23 cellular contexts compared by ENCODE assay signal in the genomic region with DNA sequence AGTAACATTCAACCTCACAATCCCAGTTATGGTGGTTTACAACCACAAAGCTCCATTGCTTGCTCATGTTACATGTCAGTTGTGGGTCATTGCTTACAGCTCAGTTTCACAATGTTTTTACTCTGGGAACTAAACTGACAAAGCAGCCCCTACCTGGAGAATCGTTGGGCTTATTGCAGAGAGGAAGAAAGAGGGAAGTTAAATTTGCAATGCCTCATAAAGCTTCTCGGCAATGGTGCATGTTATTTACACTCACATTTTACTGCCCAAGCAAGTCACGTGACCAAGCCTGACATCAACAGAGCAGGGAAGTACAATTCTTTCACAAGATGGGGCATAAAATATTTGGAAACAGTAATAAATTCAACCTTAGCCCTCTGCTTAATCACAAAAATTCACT.
DNase-seq lines count a peak whose midpoint lies in the region; ATAC-seq and TF ChIP-seq lines count a peak whose summit lies in the region.
"Had no signal": no experiment of that assay in that cellular context is flagged by ENCODE, and none has a peak within 500 bp of the region (broad histone marks: within the 10 kb centered on the region; RNA-seq: fewer than 3 reads in every experiment).

No MANE protein-coding gene starts in this region.

- ATAC-seq in natural killer cell treated with Interleukin-12 subunit alpha and Interleukin-12 subunit beta and Interleukin-15 and Interleukin-18, amount 100 ng/mL, for 72 hours: no peak
- ATAC-seq in activated CD8-positive, alpha-beta memory T cell treated with anti-CD3 and anti-CD28 coated beads, Interleukin-2, amount 10 ng/mL, durations not matched to agents 7 days and 5 days: no peak
- no peak for ATAC-seq in sciatic nerve
- ATAC-seq: A549 had no signal

- H3F3A ChIP-seq in MM.1S (ENCODE audit: insufficient read depth, low read length): no peaks in the 10 kb centered on the region

- H4K20me1 ChIP-seq in MM.1S (ENCODE audit: insufficient read depth, low read length): no peaks in the 10 kb centered on the region

- no peaks in the 10 kb centered on the region for H3K36me3 Mint-ChIP-seq in natural killer cell treated with Interleukin-12 subunit alpha and Interleukin-12 subunit beta and Interleukin-15 and Interleukin-18, amount 100 ng/mL, for 72 hours
- no peaks in the 10 kb centered on the region for H3K36me3 Mint-ChIP-seq in activated CD8-positive, alpha-beta memory T cell treated with anti-CD3 and anti-CD28 coated beads, Interleukin-2, amount 10 ng/mL, durations not matched to agents 7 days and 5 days
- H3K36me3 Mint-ChIP-seq: activated CD4-positive, alpha-beta memory T cell treated with anti-CD3 and anti-CD28 coated beads for 36 hours; mesothelial cell of epicardium; neural progenitor cell had no signal

- H3K4me2 ChIP-seq in MM.1S (ENCODE audit: low read depth, low read length): no peak overlapping the region
- H3K4me2 ChIP-seq: A549, neural progenitor cell had no signal

- CTCF ChIA-PET in activated CD8-positive, alpha-beta memory T cell treated with anti-CD3 and anti-CD28 coated beads, Interleukin-2, amount 10 ng/mL, durations not matched to agents 7 days and 5 days (lab: Charles Lee): no interaction called here

- no peaks in the 10 kb centered on the region for H3K4me1 ChIP-seq in MM.1S (ENCODE audit: low read length)
- H3K4me1 ChIP-seq: A549, colonic mucosa, neural progenitor cell, thyroid gland had no signal

- H3K27ac ChIP-seq in MM.1S (ENCODE audit: low read length): no peak overlapping the region
- H3K27ac ChIP-seq: A549, C4-2B, colonic mucosa, neural progenitor cell, thyroid gland, WERI-Rb-1 had no signal

- no peak overlapping the region for H2AFZ ChIP-seq in MM.1S (ENCODE audit: low read length)
- H2AFZ ChIP-seq: neural progenitor cell had no signal

- peaks cover 6% of the 10 kb centered on the region for H3K9me3 Mint-ChIP-seq in natural killer cell treated with Interleukin-12 subunit alpha and Interleukin-12 subunit beta and Interleukin-15 and Interleukin-18, amount 100 ng/mL, for 72 hours
- H3K9me3 Mint-ChIP-seq in activated CD8-positive, alpha-beta memory T cell treated with anti-CD3 and anti-CD28 coated beads, Interleukin-2, amount 10 ng/mL, durations not matched to agents 7 days and 5 days (ENCODE audit: low read depth): peaks cover 9% of the 10 kb centered on the region

- no peaks in the 10 kb centered on the region for H3K4me1 Mint-ChIP-seq in natural killer cell treated with Interleukin-12 subunit alpha and Interleukin-12 subunit beta and Interleukin-15 and Interleukin-18, amount 100 ng/mL, for 72 hours (ENCODE audit: low read depth in 2 of 2)
- no peaks in the 10 kb centered on the region for H3K4me1 Mint-ChIP-seq in activated CD8-positive, alpha-beta memory T cell treated with anti-CD3 and anti-CD28 coated beads, Interleukin-2, amount 10 ng/mL, durations not matched to agents 7 days and 5 days
- H3K4me1 Mint-ChIP-seq: mesothelial cell of epicardium, neural progenitor cell had no signal

- H3K27me3 Mint-ChIP-seq in natural killer cell treated with Interleukin-12 subunit alpha and Interleukin-12 subunit beta and Interleukin-15 and Interleukin-18, amount 100 ng/mL, for 72 hours: no peaks in the 10 kb centered on the region
- no peaks in the 10 kb centered on the region for H3K27me3 Mint-ChIP-seq in activated CD8-positive, alpha-beta memory T cell treated with anti-CD3 and anti-CD28 coated beads, Interleukin-2, amount 10 ng/mL, durations not matched to agents 7 days and 5 days
- H3K27me3 Mint-ChIP-seq: activated CD4-positive, alpha-beta memory T cell treated with anti-CD3 and anti-CD28 coated beads for 36 hours; activated T-cell treated with anti-CD3 and anti-CD28 coated beads, Interleukin-2, amount 50 U/mL, for 24 hours had no signal

- H3K4me3 ChIP-seq in NB4 (ENCODE audit: low read depth, low read length) (no peak overlapping the region), fibroblast of the aortic adventitia (ENCODE audit: low read depth, low read length) (no peak overlapping the region), MM.1S (ENCODE audit: low read length) (no peak overlapping the region)
- H3K4me3 ChIP-seq: A549, colonic mucosa, neural progenitor cell, thyroid gland had no signal

- intact Hi-C loops in sciatic nerve (cut with DNase I): no loop called here

- no peaks in the 10 kb centered on the region for H3K79me2 ChIP-seq in MM.1S (ENCODE audit: low read length)

- H3K27me3 ChIP-seq in MM.1S (replicated peaks; ENCODE audit: insufficient read depth, low read length): no peaks in the 10 kb centered on the region
- H3K27me3 ChIP-seq: colonic mucosa, neural progenitor cell, thyroid gland had no signal

- DNase-seq in DMS79 (lab: John Stamatoyannopoulos, UW) (peak; percentile 42), NB4 (ENCODE audit: low read depth) (peak; percentile 92), SKM-1 treated with dmso at 0.1 percent for 144 hours (lab: John Stamatoyannopoulos, UW; ENCODE audit: unreplicated experiment) (peak; percentile 97), fibroblast of the aortic adventitia (ENCODE audit: low read depth) (peak; percentile 0), sciatic nerve (ENCODE audit: low spot score) (no peak), MM.1S (no peak)
- no peak for DNase-seq in natural killer cell treated with Interleukin-12 subunit alpha and Interleukin-12 subunit beta and Interleukin-15 and Interleukin-18, amount 100 ng/mL, for 72 hours (ENCODE audit: low spot score)
- no peak for DNase-seq in activated CD8-positive, alpha-beta memory T cell treated with anti-CD3 and anti-CD28 coated beads, Interleukin-2, amount 10 ng/mL, durations not matched to agents 7 days and 5 days
- DNase-seq: activated CD4-positive, alpha-beta memory T cell treated with anti-CD3 and anti-CD28 coated beads for 36 hours; activated naive CD4-positive, alpha-beta T cell treated with anti-CD3 and anti-CD28 coated beads for 36 hours; activated T-cell treated with anti-CD3 and anti-CD28 coated beads, Interleukin-2, amount 50 U/mL, for 24 hours; aorta; colonic mucosa; HFFc6; NCI-H1092; NCI-H82; T-helper 1 cell; thyroid gland; WERI-Rb-1 had no signal

- no peak for TF ChIP-seq POLR2A in NB4 (IDR thresholded peaks at IDR 0.05; ENCODE audit: extremely low read depth, insufficient read length)

- H3K9me3 ChIP-seq in MM.1S (replicated peaks; ENCODE audit: insufficient read depth, low read length): no peaks in the 10 kb centered on the region
- H3K9me3 ChIP-seq: A549, colonic mucosa, thyroid gland had no signal

- H3K9ac ChIP-seq in MM.1S (ENCODE audit: low read length): no peak overlapping the region
- H3K9ac ChIP-seq: neural progenitor cell had no signal

- TF ChIP-seq CTCF in NB4 (IDR thresholded peaks at IDR 0.05; ENCODE audit: low read depth, low read length): no peak
- TF ChIP-seq CTCF in fibroblast of the aortic adventitia (IDR thresholded peaks at IDR 0.05; ENCODE audit: insufficient read depth, low read length): no peak
- TF ChIP-seq CTCF in MM.1S (IDR thresholded peaks at IDR 0.05; ENCODE audit: low read length): no peak

- H3K27ac Mint-ChIP-seq in natural killer cell treated with Interleukin-12 subunit alpha and Interleukin-12 subunit beta and Interleukin-15 and Interleukin-18, amount 100 ng/mL, for 72 hours: no peak overlapping the region
- no peak overlapping the region for H3K27ac Mint-ChIP-seq in activated CD8-positive, alpha-beta memory T cell treated with anti-CD3 and anti-CD28 coated beads, Interleukin-2, amount 10 ng/mL, durations not matched to agents 7 days and 5 days
- H3K27ac Mint-ChIP-seq: activated CD4-positive, alpha-beta memory T cell treated with anti-CD3 and anti-CD28 coated beads for 36 hours; activated naive CD4-positive, alpha-beta T cell treated with anti-CD3 and anti-CD28 coated beads for 36 hours; activated T-cell treated with anti-CD3 and anti-CD28 coated beads, Interleukin-2, amount 50 U/mL, for 24 hours; HFFc6; mesothelial cell of epicardium; neural progenitor cell had no signal

- H3K4me3 Mint-ChIP-seq in natural killer cell treated with Interleukin-12 subunit alpha and Interleukin-12 subunit beta and Interleukin-15 and Interleukin-18, amount 100 ng/mL, for 72 hours: no peak overlapping the region
- no peak overlapping the region for H3K4me3 Mint-ChIP-seq in activated CD8-positive, alpha-beta memory T cell treated with anti-CD3 and anti-CD28 coated beads, Interleukin-2, amount 10 ng/mL, durations not matched to agents 7 days and 5 days
- H3K4me3 Mint-ChIP-seq: activated CD4-positive, alpha-beta memory T cell treated with anti-CD3 and anti-CD28 coated beads for 36 hours; activated naive CD4-positive, alpha-beta T cell treated with anti-CD3 and anti-CD28 coated beads for 36 hours; activated T-cell treated with anti-CD3 and anti-CD28 coated beads, Interleukin-2, amount 50 U/mL, for 24 hours; HFFc6; mesothelial cell of epicardium; neural progenitor cell had no signal

- H3K9me2 ChIP-seq in MM.1S (replicated peaks; ENCODE audit: insufficient read depth, low read length): no peaks in the 10 kb centered on the region

- H3K36me3 ChIP-seq in MM.1S (replicated peaks; ENCODE audit: insufficient read depth, low read length): no peaks in the 10 kb centered on the region
- H3K36me3 ChIP-seq: colonic mucosa, neural progenitor cell, thyroid gland, WERI-Rb-1 had no signal

Comparison
In these comparisons a context has a peak if more than half of its experiments do, and no peak if none do; other contexts are left out.
1. DNase-seq: peak in DMS79 (single experiment), NB4 (single experiment), SKM-1 treated with dmso at 0.1 percent for 144 hours (single experiment) and fibroblast of the aortic adventitia (single experiment); none in natural killer cell treated with Interleukin-12 subunit alpha and Interleukin-12 subunit beta and Interleukin-15 and Interleukin-18, amount 100 ng/mL, for 72 hours (single experiment), activated CD8-positive, alpha-beta memory T cell treated with anti-CD3 and anti-CD28 coated beads, Interleukin-2, amount 10 ng/mL, durations not matched to agents 7 days and 5 days (single experiment), sciatic nerve (single experiment) and MM.1S (single experiment).